ENCODE assay signal across 15 cellular contexts in the genomic region with DNA sequence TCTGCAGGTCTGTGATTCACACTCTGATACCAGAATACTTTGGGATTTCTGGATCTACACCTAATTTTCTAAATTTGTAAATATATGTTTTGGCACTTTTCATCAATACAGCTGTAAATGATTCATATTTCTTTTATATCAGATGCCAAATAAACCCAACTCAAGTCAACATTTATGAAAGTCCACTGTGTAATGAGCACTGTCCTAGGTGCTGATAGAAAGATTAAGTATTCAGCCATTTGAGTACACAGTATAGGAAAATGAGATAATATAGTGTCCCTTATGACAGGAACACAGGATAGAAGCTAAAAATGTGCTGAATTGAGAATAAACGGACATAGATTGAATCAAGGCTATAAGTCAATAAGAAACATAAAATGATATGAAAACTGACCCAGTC. TPM values are rescaled to one million over a fixed set of nuclear protein-coding genes. Genes with fewer than 3 reads are reported as not detected.
A peak's percentile ranks its signal among the peaks of the same experiment; 100 is the strongest.
DNase-seq lines count a peak whose midpoint lies in the region; ATAC-seq, FAIRE-seq and TF ChIP-seq lines count a peak whose summit lies in the region.
"Had no signal": no experiment of that assay in that cellular context is flagged by ENCODE, and none has a peak within 500 bp of the region (broad histone marks: within the 10 kb centered on the region; RNA-seq: fewer than 3 reads in every experiment).

No MANE protein-coding gene starts in this region.

- H3K27ac Mint-ChIP-seq in activated T-helper 17 cell treated with anti-CD3 and anti-CD28 coated beads, Interleukin-2, amount 50 U/mL, for 72 hours: peak overlapping the region; percentile 33
- H3K27ac Mint-ChIP-seq: CD4-positive, CD25-positive, alpha-beta regulatory T cell; IgD-negative memory B cell had no signal

- TF ChIP-seq EP300 in HepG2 (IDR thresholded peaks at IDR 0.05; ENCODE audit: low read depth in 2 of 2, low read length in 2 of 2): no peak
- TF ChIP-seq EP300 in HepG2 (CRISPR knock-in tag; IDR thresholded peaks at IDR 0.05; ENCODE audit: borderline replicate concordance): no peak

- H3K4me1 Mint-ChIP-seq in activated T-helper 17 cell treated with anti-CD3 and anti-CD28 coated beads, Interleukin-2, amount 50 U/mL, for 72 hours: peaks cover 42% of the 10 kb centered on the region

- in situ Hi-C loops in HepG2 (cut with HindIII; ENCODE audit: extremely low pct_ligation_motif_present, low pct_unique_long_range_greater_than_20kb): no loop called here

- intact Hi-C loops in HepG2 (cut with micrococcal nuclease; ENCODE audit: unreplicated experiment) (no loop called here), right lobe of liver (cut with DNase I) (no loop called here), left colon (cut with DNase I, micrococcal nuclease) (no loop called here)

- peaks cover 19% of the 10 kb centered on the region for H4K20me1 ChIP-seq in HepG2 (ENCODE audit: insufficient read depth, low read length)

- 93% methylated on average over 1 of the region's 1 CpG for WGBS in HepG2 (ENCODE audit: low lambda C conversion rate)
- 78% methylated on average over 1 of the region's 1 CpG for WGBS in right lobe of liver (ENCODE audit: insufficient coverage, low coverage, low lambda C conversion rate, missing lambda C conversion rate)

- H3K27ac ChIP-seq in HepG2 (ENCODE audit: extremely low read length, insufficient read depth, low read length) (no peak overlapping the region), right lobe of liver (no peak overlapping the region)
- H3K27ac ChIP-seq: BLaER1 treated with 17β-estradiol and CSF1 and Interleukin-3, amounts not matched to agents 10 nM and 100 nM had no signal

- POLR2A ChIA-PET in HepG2 (lab: Yijun Ruan, JAX): no interaction called here

- H3K36me3 ChIP-seq in HepG2 (replicated peaks in 1 of 2; ENCODE audit: control insufficient read depth in 1 of 2, insufficient read depth in 2 of 2, low read length in 2 of 2) (peaks cover 0 to 6% of the 10 kb centered on the region in 2 experiments; a peak in 1 of 5 replicates), right lobe of liver (peaks cover 0 to 10% (median 0%) of the 10 kb centered on the region in 4 donors)

- H3K4me2 ChIP-seq in HepG2 (ENCODE audit: low read depth, low read length): no peak overlapping the region
- H3K4me2 ChIP-seq: BLaER1 treated with 17β-estradiol and CSF1 and Interleukin-3, amounts not matched to agents 10 nM and 100 nM had no signal

- BruUV-seq in HepG2 (replicated peaks; lab: Mats Ljungman, UMichigan): no TSS peak

- H2AFZ ChIP-seq in HepG2 (ENCODE audit: low read length): no peak overlapping the region

- ATAC-seq in HepG2: no peak
- ATAC-seq in right lobe of liver: no peak
- ATAC-seq in activated T-helper 17 cell treated with anti-CD3 and anti-CD28 coated beads, Interleukin-2, amount 50 U/mL, for 72 hours (replicated peaks): no peak
- ATAC-seq in left colon: no peak

- no peak for TF ChIP-seq POLR2A in HepG2 (IDR thresholded peaks at IDR 0.05; ENCODE audit: insufficient read depth in 1 of 2, low read depth in 2 of 2, low read length in 2 of 2)
- TF ChIP-seq POLR2A in right lobe of liver (IDR thresholded peaks at IDR 0.05): no peak

- no peaks in the 10 kb centered on the region for H3K9me3 Mint-ChIP-seq in activated T-helper 17 cell treated with anti-CD3 and anti-CD28 coated beads, Interleukin-2, amount 50 U/mL, for 72 hours
- H3K9me3 Mint-ChIP-seq: CD4-positive, CD25-positive, alpha-beta regulatory T cell; IgD-negative memory B cell had no signal

- H3K27me3 Mint-ChIP-seq in activated T-helper 17 cell treated with anti-CD3 and anti-CD28 coated beads, Interleukin-2, amount 50 U/mL, for 72 hours: no peaks in the 10 kb centered on the region
- H3K27me3 Mint-ChIP-seq: CD4-positive, CD25-positive, alpha-beta regulatory T cell; IgD-negative memory B cell had no signal

- DNase-seq in HepG2 (ENCODE audit: low spot score) (no peak), right lobe of liver (no peak), fibroblast of pulmonary artery (ENCODE audit: low read depth) (peak; percentile 13), KG1 (lab: John Stamatoyannopoulos, UW) (no peak), left colon (no peak), DMS 273 treated with DMSO at 0.1 percent for 48 hours (lab: John Stamatoyannopoulos, UW) (no peak)
- DNase-seq: 8988T; CD4-positive, CD25-positive, alpha-beta regulatory T cell; DND-41; GDM1 had no signal

- H3K27me3 ChIP-seq in HepG2 (ENCODE audit: control insufficient read depth in 1 of 2, insufficient read depth in 2 of 2, low read length in 2 of 2) (no peaks in the 10 kb centered on the region), right lobe of liver (no peaks in the 10 kb centered on the region)
- H3K27me3 ChIP-seq: BLaER1 treated with 17β-estradiol and CSF1 and Interleukin-3, amounts not matched to agents 10 nM and 100 nM had no signal

- H3K4me1 ChIP-seq in HepG2 (ENCODE audit: insufficient read depth, low read length): peaks cover 33% of the 10 kb centered on the region
- H3K4me1 ChIP-seq in right lobe of liver: peaks cover 0 to 30% (median 0%) of the 10 kb centered on the region in 4 donors

- no peak for FAIRE-seq in HepG2 (lab: Jason Lieb, UNC)
- FAIRE-seq: GM19239 had no signal

- H3K36me3 Mint-ChIP-seq in activated T-helper 17 cell treated with anti-CD3 and anti-CD28 coated beads, Interleukin-2, amount 50 U/mL, for 72 hours (ENCODE audit: low read depth): peaks cover 64% of the 10 kb centered on the region

- H3K9ac ChIP-seq in HepG2 (ENCODE audit: insufficient read depth, low read depth, low read length): no peak overlapping the region
- H3K9ac ChIP-seq: BLaER1 treated with 17β-estradiol and CSF1 and Interleukin-3, amounts not matched to agents 10 nM and 100 nM had no signal

- H3K9me3 ChIP-seq in HepG2 (ENCODE audit: low read length): no peaks in the 10 kb centered on the region
- no peaks in the 10 kb centered on the region for H3K9me3 ChIP-seq in right lobe of liver

- peaks cover 85% of the 10 kb centered on the region for H3K79me2 ChIP-seq in HepG2 (ENCODE audit: insufficient read depth, low read length)

- H3K4me3 ChIP-seq in HepG2 (replicated peaks in 1 of 3; ENCODE audit: insufficient read depth in 1 of 3, low read depth in 2 of 3, low read length in 3 of 3) (no peak overlapping the region), right lobe of liver (no peak overlapping the region), fibroblast of pulmonary artery (replicated peaks; ENCODE audit: low read depth, low read length) (no peak overlapping the region)
- H3K4me3 ChIP-seq: BLaER1 treated with 17β-estradiol and CSF1 and Interleukin-3, amounts not matched to agents 10 nM and 100 nM had no signal

- no peak overlapping the region for H3K4me3 Mint-ChIP-seq in activated T-helper 17 cell treated with anti-CD3 and anti-CD28 coated beads, Interleukin-2, amount 50 U/mL, for 72 hours
- H3K4me3 Mint-ChIP-seq: IgD-negative memory B cell had no signal

- TF ChIP-seq CTCF in HepG2 (CRISPR knock-in tag; IDR thresholded peaks at IDR 0.05) (no peak), right lobe of liver (IDR thresholded peaks at IDR 0.05) (no peak), fibroblast of pulmonary artery (IDR thresholded peaks at IDR 0.05; ENCODE audit: low read length, missing control alignments) (no peak)

- CTCF ChIA-PET in HepG2 (lab: Yijun Ruan, JAX; ENCODE audit: low intra/inter-chr PET ratio, low total read pairs): no interaction called here

- TF ChIP-seq RAD21 in HepG2 (CRISPR knock-in tag; IDR thresholded peaks at IDR 0.05): no peak

RNA-seq across cellular contexts. Expression of gene ANXA7, which starts 6.4 kb away (rescaled TPM):
- 89.0 and 139 TPM in 2 replicates for total RNA-seq in HepG2 (2016; rRNA removed; fragmentation: Illumina TruSeq; extraction: Trizol)
- total RNA-seq in HepG2 (2016; cell fraction: cytosol; rRNA removed; fragmentation: Illumina TruSeq; extraction: Trizol; ENCODE audit: low read depth): 10.5 and 13.7 TPM in 2 replicates
- total RNA-seq in HepG2 (2016; cell fraction: insoluble cytoplasmic fraction; rRNA removed; fragmentation: Illumina TruSeq; extraction: Trizol): 94.2 and 145 TPM in 2 replicates
- total RNA-seq in HepG2 (2016; cell fraction: membrane; rRNA removed; fragmentation: Illumina TruSeq; extraction: Trizol): 21.5 and 22.7 TPM in 2 replicates
- 39.7 and 46.6 TPM in 2 replicates for total RNA-seq in HepG2 (2016; cell fraction: nucleus; rRNA removed; fragmentation: Illumina TruSeq; extraction: Trizol)
- polyA plus RNA-seq in HepG2 (2011; rRNA removed): 54.8 and 59.4 TPM in 2 replicates
- polyA plus RNA-seq in HepG2 (2011; cell fraction: cytosol; rRNA removed): 38.7 and 48.7 TPM in 2 replicates
- 28.0 and 34.8 TPM in 2 replicates for polyA plus RNA-seq in HepG2 (2011; cell fraction: nucleus; rRNA removed)
- 48.1 and 51.9 TPM in 2 replicates for polyA plus RNA-seq in HepG2 (2012)
- 7.4 and 8.4 TPM in 2 replicates for polyA plus RNA-seq in HepG2 (2016; cell fraction: cytosol; fragmentation: Illumina TruSeq; extraction: Trizol; ENCODE audit: low read depth)
- polyA plus RNA-seq in HepG2 (2016; cell fraction: insoluble cytoplasmic fraction; fragmentation: Illumina TruSeq; extraction: Trizol; ENCODE audit: low read depth): 157 and 162 TPM in 2 replicates
- 13.1 and 14.0 TPM in 2 replicates for polyA plus RNA-seq in HepG2 (2016; cell fraction: membrane; fragmentation: Illumina TruSeq; extraction: Trizol; ENCODE audit: low read depth)
- 64.1 and 68.1 TPM in 2 replicates for polyA plus RNA-seq in HepG2 (2016; cell fraction: nucleus; fragmentation: Illumina TruSeq; extraction: Trizol; ENCODE audit: insufficient read depth, low read depth)
- polyA minus RNA-seq in HepG2 (2011; rRNA and poly(A)+ RNA removed; ENCODE audit: low replicate concordance): 99.7 and 122 TPM in 2 replicates
- 42.4 and 48.0 TPM in 2 replicates for polyA minus RNA-seq in HepG2 (2011; cell fraction: cytosol; rRNA and poly(A)+ RNA removed)
- 29.0 and 39.9 TPM in 2 replicates for polyA minus RNA-seq in HepG2 (2011; cell fraction: nucleus; rRNA and poly(A)+ RNA removed)
- total RNA-seq in right lobe of liver: 100 to 1,000 TPM in 4 of 6 experiments, 10 to 100 TPM in 2; 79.6 to 139 (median 102) TPM
- 100 to 1,000 TPM in 1 of 2 donors, 10 to 100 TPM in 1; 90.1 to 133 TPM for total RNA-seq in activated T-helper 17 cell treated with anti-CD3 and anti-CD28 coated beads, Interleukin-2, amount 50 U/mL, for 72 hours
- total RNA-seq in left colon: 100 to 1,000 TPM in 1 of 2 donors, 10 to 100 TPM in 1; 97.5 to 114 TPM

RNA-seq across cellular contexts. Expression of gene MSS51, which starts 25.9 kb away (rescaled TPM):
- total RNA-seq in HepG2 (2016; rRNA removed; fragmentation: Illumina TruSeq; extraction: Trizol): 0.18 and 0.91 TPM in 2 replicates
- 0.09 and 0.20 TPM in 2 replicates for total RNA-seq in HepG2 (2016; cell fraction: cytosol; rRNA removed; fragmentation: Illumina TruSeq; extraction: Trizol; ENCODE audit: low read depth)
- total RNA-seq in HepG2 (2016; cell fraction: insoluble cytoplasmic fraction; rRNA removed; fragmentation: Illumina TruSeq; extraction: Trizol): 0.25 and 0.78 TPM in 2 replicates
- 0.12 and 0.24 TPM in 2 replicates for total RNA-seq in HepG2 (2016; cell fraction: membrane; rRNA removed; fragmentation: Illumina TruSeq; extraction: Trizol)
- 1.7 and 1.8 TPM in 2 replicates for total RNA-seq in HepG2 (2016; cell fraction: nucleus; rRNA removed; fragmentation: Illumina TruSeq; extraction: Trizol)
- polyA plus RNA-seq in HepG2 (2011; rRNA removed): 2.3 and 2.4 TPM in 2 replicates
- 0.52 and 0.54 TPM in 2 replicates for polyA plus RNA-seq in HepG2 (2011; cell fraction: cytosol; rRNA removed)
- polyA plus RNA-seq in HepG2 (2011; cell fraction: nucleus; rRNA removed): 7.4 and 7.6 TPM in 2 replicates
- polyA plus RNA-seq in HepG2 (2012): 0.76 and 1.1 TPM in 2 replicates
- 0.09 TPM in 1 of 2 replicates, not detected in the other for polyA plus RNA-seq in HepG2 (2016; cell fraction: cytosol; fragmentation: Illumina TruSeq; extraction: Trizol; ENCODE audit: low read depth)
- 0.12 and 0.15 TPM in 2 replicates for polyA plus RNA-seq in HepG2 (2016; cell fraction: insoluble cytoplasmic fraction; fragmentation: Illumina TruSeq; extraction: Trizol; ENCODE audit: low read depth)
- 0.11 and 0.16 TPM in 2 replicates for polyA plus RNA-seq in HepG2 (2016; cell fraction: membrane; fragmentation: Illumina TruSeq; extraction: Trizol; ENCODE audit: low read depth)
- 2.8 and 3.4 TPM in 2 replicates for polyA plus RNA-seq in HepG2 (2016; cell fraction: nucleus; fragmentation: Illumina TruSeq; extraction: Trizol; ENCODE audit: insufficient read depth, low read depth)
- polyA minus RNA-seq in HepG2 (2011; rRNA and poly(A)+ RNA removed; ENCODE audit: low replicate concordance): 2.2 and 2.7 TPM in 2 replicates
- 0.26 and 0.30 TPM in 2 replicates for polyA minus RNA-seq in HepG2 (2011; cell fraction: cytosol; rRNA and poly(A)+ RNA removed)
- 6.8 and 7.6 TPM in 2 replicates for polyA minus RNA-seq in HepG2 (2011; cell fraction: nucleus; rRNA and poly(A)+ RNA removed)
- total RNA-seq in right lobe of liver: under 1 TPM; 0.19 to 0.73 (median 0.62) TPM
- 1 to 10 TPM; 4.9 to 7.3 TPM for total RNA-seq in activated T-helper 17 cell treated with anti-CD3 and anti-CD28 coated beads, Interleukin-2, amount 50 U/mL, for 72 hours
- 1 to 10 TPM; 1.5 to 1.9 TPM for total RNA-seq in left colon

RNA-seq across cellular contexts. Expression of gene CFAP70, which starts 48.8 kb away (rescaled TPM):
- total RNA-seq in HepG2 (2016; rRNA removed; fragmentation: Illumina TruSeq; extraction: Trizol) (0.13 and 0.27 TPM in 2 replicates), right lobe of liver (1 to 10 TPM in 5 of 6 experiments, under 1 TPM in 1; 0.98 to 2.6 (median 1.4) TPM), left colon (1 to 10 TPM in 1 of 2 donors, under 1 TPM in 1; 0.98 to 1.2 TPM)
- 0.09 TPM in 1 of 2 replicates, not detected in the other for total RNA-seq in HepG2 (2016; cell fraction: cytosol; rRNA removed; fragmentation: Illumina TruSeq; extraction: Trizol; ENCODE audit: low read depth)
- total RNA-seq in HepG2 (2016; cell fraction: insoluble cytoplasmic fraction; rRNA removed; fragmentation: Illumina TruSeq; extraction: Trizol): 0.24 and 0.25 TPM in 2 replicates
- total RNA-seq in HepG2 (2016; cell fraction: membrane; rRNA removed; fragmentation: Illumina TruSeq; extraction: Trizol): 0.06 and 0.10 TPM in 2 replicates
- total RNA-seq in HepG2 (2016; cell fraction: nucleus; rRNA removed; fragmentation: Illumina TruSeq; extraction: Trizol): 0.37 and 0.47 TPM in 2 replicates
- 0.33 and 0.38 TPM in 2 replicates for polyA plus RNA-seq in HepG2 (2011; rRNA removed)
- polyA plus RNA-seq in HepG2 (2011; cell fraction: cytosol; rRNA removed): 0.08 and 0.14 TPM in 2 replicates
- 0.59 and 0.73 TPM in 2 replicates for polyA plus RNA-seq in HepG2 (2011; cell fraction: nucleus; rRNA removed)
- polyA plus RNA-seq in HepG2 (2012): 0.24 and 0.31 TPM in 2 replicates
- not detected in 2 replicates for polyA plus RNA-seq in HepG2 (2016; cell fraction: cytosol; fragmentation: Illumina TruSeq; extraction: Trizol; ENCODE audit: low read depth)
- 0.05 and 0.12 TPM in 2 replicates for polyA plus RNA-seq in HepG2 (2016; cell fraction: insoluble cytoplasmic fraction; fragmentation: Illumina TruSeq; extraction: Trizol; ENCODE audit: low read depth)
- not detected in 2 replicates for polyA plus RNA-seq in HepG2 (2016; cell fraction: membrane; fragmentation: Illumina TruSeq; extraction: Trizol; ENCODE audit: low read depth)
- 0.79 and 0.90 TPM in 2 replicates for polyA plus RNA-seq in HepG2 (2016; cell fraction: nucleus; fragmentation: Illumina TruSeq; extraction: Trizol; ENCODE audit: insufficient read depth, low read depth)
- 0.14 and 0.98 TPM in 2 replicates for polyA minus RNA-seq in HepG2 (2011; rRNA and poly(A)+ RNA removed; ENCODE audit: low replicate concordance)
- polyA minus RNA-seq in HepG2 (2011; cell fraction: cytosol; rRNA and poly(A)+ RNA removed): not detected in 2 replicates
- polyA minus RNA-seq in HepG2 (2011; cell fraction: nucleus; rRNA and poly(A)+ RNA removed): 1.1 and 1.5 TPM in 2 replicates
- under 1 TPM; 0.73 to 0.74 TPM for total RNA-seq in activated T-helper 17 cell treated with anti-CD3 and anti-CD28 coated beads, Interleukin-2, amount 50 U/mL, for 72 hours
- total RNA-seq: HT-29 had no signal
